In genomic region chr1:63784083-63784482, GRCh38 we compare ENCODE assay signal across 30 cellular contexts. TPM values are rescaled to one million over a fixed set of nuclear protein-coding genes. Genes with fewer than 3 reads are reported as not detected.
A peak's percentile ranks its signal among the peaks of the same experiment; 100 is the strongest.
DNase-seq lines count a peak whose midpoint lies in the region; ATAC-seq and TF ChIP-seq lines count a peak whose summit lies in the region.
"Had no signal": no experiment of that assay in that cellular context is flagged by ENCODE, and none has a peak within 500 bp of the region (broad histone marks: within the 10 kb centered on the region; RNA-seq: fewer than 3 reads in every experiment).

No MANE protein-coding gene starts in this region.

- H3K36me3 Mint-ChIP-seq in chondrocyte (ENCODE audit: low read depth) (peaks cover 10% of the 10 kb centered on the region), mesothelial cell of epicardium (no peaks in the 10 kb centered on the region)
- H3K36me3 Mint-ChIP-seq: CD14-positive monocyte; CD8-positive, alpha-beta memory T cell had no signal

- peak overlapping the region; percentile 55 for H3K27ac Mint-ChIP-seq in chondrocyte (ENCODE audit: unreplicated experiment)
- peak overlapping the region; percentile 43 for H3K27ac Mint-ChIP-seq in mesothelial cell of epicardium
- H3K27ac Mint-ChIP-seq: CD8-positive, alpha-beta memory T cell; HFFc6 had no signal

- H3K4me3 Mint-ChIP-seq in chondrocyte (ENCODE audit: unreplicated experiment) (no peak overlapping the region), mesothelial cell of epicardium (no peak overlapping the region)
- H3K4me3 Mint-ChIP-seq: CD14-positive monocyte; CD8-positive, alpha-beta memory T cell; HFFc6 had no signal

- H3K27ac ChIP-seq in heart left ventricle (peak overlapping the region in 7 of 12 donors; percentile 21 to 76 (median 60)), right atrium auricular region (no peak overlapping the region)
- H3K27ac ChIP-seq: RWPE1 had no signal

- H3K9me3 ChIP-seq in heart left ventricle (no peaks in the 10 kb centered on the region), right atrium auricular region (no peaks in the 10 kb centered on the region)
- H3K9me3 ChIP-seq: BE2C, MG63 had no signal

- ATAC-seq in heart left ventricle: no peak
- ATAC-seq: GM12878 had no signal

- no peaks in the 10 kb centered on the region for H3K36me3 ChIP-seq in heart left ventricle
- no peaks in the 10 kb centered on the region for H3K36me3 ChIP-seq in right atrium auricular region
- H3K36me3 ChIP-seq: BE2C, MG63 had no signal

- TF ChIP-seq CTCF in heart left ventricle (IDR thresholded peaks at IDR 0.05) (no peak), right atrium auricular region (IDR thresholded peaks at IDR 0.05) (no peak), chondrocyte (IDR thresholded peaks at IDR 0.05) (no peak), mesothelial cell of epicardium (IDR thresholded peaks at IDR 0.05; ENCODE audit: unreplicated experiment) (no peak)

- H3K27me3 Mint-ChIP-seq in chondrocyte (ENCODE audit: low read depth): no peaks in the 10 kb centered on the region
- H3K27me3 Mint-ChIP-seq in mesothelial cell of epicardium (ENCODE audit: low read depth): no peaks in the 10 kb centered on the region

- H3K27me3 ChIP-seq in heart left ventricle: no peaks in the 10 kb centered on the region
- no peaks in the 10 kb centered on the region for H3K27me3 ChIP-seq in right atrium auricular region
- H3K27me3 ChIP-seq: BE2C, MG63 had no signal

- no peaks in the 10 kb centered on the region for H3K9me3 Mint-ChIP-seq in chondrocyte (ENCODE audit: low read depth)
- no peaks in the 10 kb centered on the region for H3K9me3 Mint-ChIP-seq in mesothelial cell of epicardium
- H3K9me3 Mint-ChIP-seq: CD8-positive, alpha-beta memory T cell; HFFc6 had no signal

- intact Hi-C loops in heart left ventricle (cut with DNase I): loop anchor here in 2 of 10 donors (5.0 kb wide), 2 partner anchors 128 to 343 kb away; no protein-coding TSS in a partner anchor

- H3K4me1 ChIP-seq in heart left ventricle (peaks cover 0 to 69% (median 26%) of the 10 kb centered on the region in 12 donors), right atrium auricular region (peaks cover 0 to 42% of the 10 kb centered on the region in 2 donors)
- H3K4me1 ChIP-seq: BE2C had no signal

- H3K4me1 Mint-ChIP-seq in chondrocyte (ENCODE audit: low read depth) (peaks cover 90% of the 10 kb centered on the region), mesothelial cell of epicardium (peaks cover 48% of the 10 kb centered on the region)
- H3K4me1 Mint-ChIP-seq: CD14-positive monocyte; CD8-positive, alpha-beta memory T cell had no signal

- TF ChIP-seq POLR2A in heart left ventricle (IDR thresholded peaks at IDR 0.05): no peak

- H3K4me3 ChIP-seq in heart left ventricle (no peak overlapping the region), right atrium auricular region (no peak overlapping the region)
- H3K4me3 ChIP-seq: GM12878, MG63 had no signal

- DNase-seq in heart left ventricle (no peak), right atrium auricular region (ENCODE audit: low spot score) (no peak), chondrocyte (ENCODE audit: low spot score) (no peak), mesothelial cell of epicardium (ENCODE audit: low spot score in 2 of 2, unreplicated experiment in 2 of 2) (no peak), ureter (ENCODE audit: low spot score) (no peak), NCI-H1105 (lab: John Stamatoyannopoulos, UW) (no peak)
- no peak for DNase-seq in activated CD4-positive, alpha-beta T cell treated with anti-CD3 and anti-CD28 coated beads, Interleukin-2, amount 50 U/mL, for 4 hours
- DNase-seq: 8988T; ACHN; BE2C; CD8-positive, alpha-beta memory T cell; DMS 273 treated with DMSO at 0.1 percent for 48 hours; DMS79; EL; GDM1; H7; HFFc6; IMR-90; KG1; MG63; NCI-H1417 treated with DMSO at 0.1 percent for 48 hours; NCI-H1694 treated with DMSO at 0.1 percent for 48 hours; NCI-H2081; NCI-H2171; NCI-H226; NCI-H510A; SHP77 treated with DMSO at 0.1 percent for 48 hours had no signal

RNA-seq across cellular contexts. Expression of gene ROR1, which starts 10.3 kb away (rescaled TPM):
- 10 to 100 TPM; 13.4 to 35.3 (median 19.6) TPM for total RNA-seq in heart left ventricle
- 1 to 10 TPM; 4.1 to 9.6 TPM for polyA plus RNA-seq in heart left ventricle
- total RNA-seq in right atrium auricular region: 10 to 100 TPM; 12.9 to 40.8 TPM
- 75.2 to 131 TPM (median 123 TPM) in 3 replicates for total RNA-seq in chondrocyte
- total RNA-seq in mesothelial cell of epicardium: 76.0 to 89.9 TPM (median 81.4 TPM) in 3 replicates
- total RNA-seq in ureter: 6.2 TPM
- total RNA-seq: CD8-positive, alpha-beta memory T cell had no signal
- polyA plus RNA-seq: CD14-positive monocyte; CD8-positive, alpha-beta memory T cell had no signal

Comparison
In these comparisons a context has a peak if more than half of its experiments do, and no peak if none do; other contexts are left out.
1. H3K27ac ChIP-seq: peak in heart left ventricle (7 of 12); none in right atrium auricular region (0 of 2).